In genomic region chr1:108070662-108071061, GRCh38 we compare ENCODE assay signal across 13 cellular contexts.
"Had no signal": no experiment of that assay in that cellular context is flagged by ENCODE, and none has a peak within 500 bp of the region (broad histone marks: within the 10 kb centered on the region; RNA-seq: fewer than 3 reads in every experiment).

No MANE protein-coding gene starts in this region.

- H3K36me3 ChIP-seq: esophagus muscularis mucosa, suprapubic skin, thyroid gland had no signal

- DNase-seq: effector memory CD8-positive, alpha-beta T cell; foreskin keratinocyte; immature natural killer cell; mammary epithelial cell; naive thymus-derived CD4-positive, alpha-beta T cell; small intestine; stimulated activated CD4-positive, alpha-beta T cell treated with anti-CD3 and anti-CD28 coated beads, Interleukin-2, amount 100 ng/mL, for 48 hours; stimulated activated naive CD4-positive, alpha-beta T cell treated with Interleukin-2 at 50 U/mL for 16 hours; thyroid gland had no signal

- H3K27me3 ChIP-seq: esophagus muscularis mucosa, foreskin keratinocyte, neutrophil, suprapubic skin, thyroid gland had no signal

- ATAC-seq: effector memory CD8-positive, alpha-beta T cell; naive thymus-derived CD4-positive, alpha-beta T cell had no signal

- H3K4me3 ChIP-seq: esophagus muscularis mucosa, suprapubic skin, thyroid gland had no signal

- H3K4me1 ChIP-seq: thyroid gland had no signal

- H3K9me3 ChIP-seq: esophagus muscularis mucosa, neutrophil, suprapubic skin, thyroid gland had no signal

- H3K27ac ChIP-seq: epithelial cell of prostate, esophagus muscularis mucosa, foreskin keratinocyte, neutrophil, suprapubic skin, thyroid gland had no signal
